29 cellular contexts compared by ENCODE assay signal in genomic region chr2:29902356-29902755, GRCh38. TPM values are rescaled to one million over a fixed set of nuclear protein-coding genes. Genes with fewer than 3 reads are reported as not detected.
"Had no signal": no experiment of that assay in that cellular context is flagged by ENCODE, and none has a peak within 500 bp of the region (broad histone marks: within the 10 kb centered on the region; RNA-seq: fewer than 3 reads in every experiment).

No MANE protein-coding gene starts in this region.

- H3K4me1 ChIP-seq: transverse colon had no signal

- H3K36me3 Mint-ChIP-seq: stimulated activated memory B cell treated with anti-CD40 and anti-IgM and Interleukin-4, amounts not matched to agents 10 μg/mL and 1 μg/mL and 100 μg/mL, for 72 hours; T-cell had no signal

- H3K9me3 ChIP-seq: transverse colon had no signal

- H3K4me3 ChIP-seq: lung, smooth muscle cell, transverse colon had no signal

- H3K4me2 ChIP-seq: smooth muscle cell had no signal

- H3K27ac ChIP-seq: transverse colon, VCaP had no signal

- H3K9me3 Mint-ChIP-seq: activated T-helper 1 cell treated with anti-CD3 and anti-CD28 coated beads, Interleukin-12 subunit alpha, Interleukin-12 subunit beta, Interleukin-2, Interleukin-4 antibody, amounts not matched to agents 30 ng/mL and 10 ng/mL and 1 ng/mL, durations not matched to agents 14 hours and 24 hours and 36 hours; stimulated activated memory B cell treated with anti-CD40 and anti-IgM and Interleukin-4, amounts not matched to agents 10 μg/mL and 1 μg/mL and 100 μg/mL, for 72 hours; T-cell; T-helper 2 cell treated with Interferon-gamma antibody and Interleukin-4, amounts not matched to agents 5 μg/mL and 100 μg/mL, for 36 hours had no signal

- H3K4me1 Mint-ChIP-seq: naive thymus-derived CD4-positive, alpha-beta T cell; stimulated activated memory B cell treated with anti-CD40 and anti-IgM and Interleukin-4, amounts not matched to agents 10 μg/mL and 1 μg/mL and 100 μg/mL, for 72 hours; T-cell had no signal

- H3K27ac Mint-ChIP-seq: activated CD8-positive, alpha-beta T cell treated with anti-CD3 and anti-CD28 coated beads, Interleukin-2, amount 10 ng/mL, durations not matched to agents 7 days and 5 days; activated T-helper 1 cell treated with anti-CD3 and anti-CD28 coated beads, Interleukin-12 subunit alpha, Interleukin-12 subunit beta, Interleukin-2, Interleukin-4 antibody, amounts not matched to agents 30 ng/mL and 10 ng/mL and 1 ng/mL, durations not matched to agents 14 hours and 24 hours and 36 hours; brain; naive thymus-derived CD4-positive, alpha-beta T cell; stimulated activated memory B cell treated with anti-CD40 and anti-IgM and Interleukin-4, amounts not matched to agents 10 μg/mL and 1 μg/mL and 100 μg/mL, for 72 hours; T-cell; T-helper 2 cell treated with Interferon-gamma antibody and Interleukin-4, amounts not matched to agents 5 μg/mL and 100 μg/mL, for 36 hours had no signal

- H3K36me3 ChIP-seq: transverse colon had no signal

- DNase-seq: activated CD4-positive, alpha-beta T cell treated with anti-CD3 and anti-CD28 coated beads, Interleukin-2, amount 50 U/mL, for 1 hour; activated CD4-positive, CD25-positive, alpha-beta regulatory T cell treated with anti-CD3 and anti-CD28 coated beads, Interleukin-2, amount 50 U/mL, for 72 hours; activated CD8-positive, alpha-beta T cell treated with anti-CD3 and anti-CD28 coated beads, Interleukin-2, amount 10 ng/mL, durations not matched to agents 7 days and 5 days; activated gamma-delta T cell; activated naive CD4-positive, alpha-beta T cell treated with anti-CD3 and anti-CD28 coated beads, Interleukin-2, amount 50 U/mL, for 16 hours; anterior cingulate cortex; dermis blood vessel endothelial cell; effector CD8-positive, alpha-beta T cell; foreskin melanocyte; head of caudate nucleus; hypothalamus; kidney; naive thymus-derived CD4-positive, alpha-beta T cell; stimulated activated CD4-positive, alpha-beta T cell treated with anti-CD3 and anti-CD28 coated beads, Interleukin-15, amount 100 ng/mL, for 24 hours; T-cell; transverse colon had no signal

- ATAC-seq: activated CD8-positive, alpha-beta T cell treated with anti-CD3 and anti-CD28 coated beads, Interleukin-2, amount 10 ng/mL, durations not matched to agents 7 days and 5 days; esophagus mucosa; left lobe of liver; naive thymus-derived CD4-positive, alpha-beta T cell; sciatic nerve; stimulated activated memory B cell treated with anti-CD40 and anti-IgM and Interleukin-4, amounts not matched to agents 10 μg/mL and 1 μg/mL and 100 μg/mL, for 72 hours; T-cell had no signal

- H3K4me3 Mint-ChIP-seq: activated CD8-positive, alpha-beta T cell treated with anti-CD3 and anti-CD28 coated beads, Interleukin-2, amount 10 ng/mL, durations not matched to agents 7 days and 5 days; activated T-helper 1 cell treated with anti-CD3 and anti-CD28 coated beads, Interleukin-12 subunit alpha, Interleukin-12 subunit beta, Interleukin-2, Interleukin-4 antibody, amounts not matched to agents 30 ng/mL and 10 ng/mL and 1 ng/mL, durations not matched to agents 14 hours and 24 hours and 36 hours; brain; naive thymus-derived CD4-positive, alpha-beta T cell; stimulated activated memory B cell treated with anti-CD40 and anti-IgM and Interleukin-4, amounts not matched to agents 10 μg/mL and 1 μg/mL and 100 μg/mL, for 72 hours; T-cell; T-helper 2 cell treated with Interferon-gamma antibody and Interleukin-4, amounts not matched to agents 5 μg/mL and 100 μg/mL, for 36 hours had no signal

RNA-seq across cellular contexts. Expression of gene ALK, which starts 19.0 kb away (rescaled TPM):
- total RNA-seq: activated CD8-positive, alpha-beta T cell treated with anti-CD3 and anti-CD28 coated beads, Interleukin-2, amount 10 ng/mL, durations not matched to agents 7 days and 5 days; activated T-helper 1 cell treated with anti-CD3 and anti-CD28 coated beads, Interleukin-12 subunit alpha, Interleukin-12 subunit beta, Interleukin-2, Interleukin-4 antibody, amounts not matched to agents 30 ng/mL and 10 ng/mL and 1 ng/mL, durations not matched to agents 14 hours and 24 hours and 36 hours; cardiac septum; dermis blood vessel endothelial cell; endothelial cell of umbilical vein; left lobe of liver; naive thymus-derived CD4-positive, alpha-beta T cell; renal cortical epithelial cell; T-cell had no signal
- polyA plus RNA-seq: endothelial cell of umbilical vein had no signal
